In the genomic region with DNA sequence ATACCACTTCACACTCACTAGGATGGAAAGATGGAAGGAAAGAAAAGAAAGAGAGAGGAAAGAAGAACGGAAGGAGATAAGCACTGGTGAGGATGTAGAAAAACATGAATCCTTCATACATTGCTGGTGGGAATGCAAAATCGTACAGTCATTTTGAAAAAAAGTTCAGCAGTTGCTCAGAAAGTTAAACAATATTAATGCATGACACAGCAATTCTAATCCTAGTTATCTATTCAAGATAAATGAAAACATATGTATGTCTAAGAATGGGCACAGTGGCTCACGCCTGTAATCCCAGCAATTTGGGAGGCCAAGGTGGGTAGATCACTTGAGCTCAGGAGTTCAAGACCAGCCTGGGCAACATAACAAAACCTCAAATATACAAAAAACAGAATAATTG, we compare ENCODE assay signal across 18 cellular contexts.
"Had no signal": no experiment of that assay in that cellular context is flagged by ENCODE, and none has a peak within 500 bp of the region (broad histone marks: within the 10 kb centered on the region; RNA-seq: fewer than 3 reads in every experiment).

No MANE protein-coding gene starts in this region.

- H3K27me3 Mint-ChIP-seq: activated naive CD8-positive, alpha-beta T cell; brain; stimulated activated memory B cell treated with anti-CD40 and anti-IgM and Interleukin-4, amounts not matched to agents 10 μg/mL and 1 μg/mL and 100 μg/mL, for 72 hours; type B pancreatic cell had no signal

- H3K27ac Mint-ChIP-seq: activated naive CD8-positive, alpha-beta T cell; activated T-helper 1 cell treated with anti-CD3 and anti-CD28 coated beads, Interleukin-12 subunit alpha, Interleukin-12 subunit beta, Interleukin-2, Interleukin-4 antibody, amounts not matched to agents 30 ng/mL and 10 ng/mL and 1 ng/mL, durations not matched to agents 14 hours and 24 hours and 36 hours; brain; nephron; stimulated activated memory B cell treated with anti-CD40 and anti-IgM and Interleukin-4, amounts not matched to agents 10 μg/mL and 1 μg/mL and 100 μg/mL, for 72 hours; type B pancreatic cell had no signal

- ATAC-seq: foreskin keratinocyte; lower lobe of right lung; stimulated activated memory B cell treated with anti-CD40 and anti-IgM and Interleukin-4, amounts not matched to agents 10 μg/mL and 1 μg/mL and 100 μg/mL, for 72 hours had no signal

- H3K4me1 Mint-ChIP-seq: brain, nephron had no signal

- H3K9me3 Mint-ChIP-seq: type B pancreatic cell had no signal

- H3K4me3 ChIP-seq: lower lobe of right lung, sigmoid colon, testis had no signal

- H3K4me3 Mint-ChIP-seq: activated naive CD8-positive, alpha-beta T cell; activated T-helper 1 cell treated with anti-CD3 and anti-CD28 coated beads, Interleukin-12 subunit alpha, Interleukin-12 subunit beta, Interleukin-2, Interleukin-4 antibody, amounts not matched to agents 30 ng/mL and 10 ng/mL and 1 ng/mL, durations not matched to agents 14 hours and 24 hours and 36 hours; brain; nephron; stimulated activated memory B cell treated with anti-CD40 and anti-IgM and Interleukin-4, amounts not matched to agents 10 μg/mL and 1 μg/mL and 100 μg/mL, for 72 hours; type B pancreatic cell had no signal

- DNase-seq: activated CD4-positive, alpha-beta T cell treated with anti-CD3 and anti-CD28 coated beads for 1 hour; activated CD8-positive, alpha-beta memory T cell treated with anti-CD3 and anti-CD28 coated beads for 24 hours; activated CD8-positive, alpha-beta memory T cell treated with anti-CD3 and anti-CD28 coated beads, Interleukin-2, amount 50 U/mL, for 48 hours; activated gamma-delta T cell treated with Interleukin-2 at 50 U/mL for 16 hours; caudate nucleus; foreskin keratinocyte; hippocampal formation; lower lobe of right lung; sigmoid colon; stimulated activated CD4-positive, alpha-beta T cell treated with anti-CD3 and anti-CD28 coated beads, Interleukin-4, amount 100 ng/mL, for 4 hours; T1000; testis had no signal
